16 cellular contexts compared by ENCODE assay signal in the genomic region with DNA sequence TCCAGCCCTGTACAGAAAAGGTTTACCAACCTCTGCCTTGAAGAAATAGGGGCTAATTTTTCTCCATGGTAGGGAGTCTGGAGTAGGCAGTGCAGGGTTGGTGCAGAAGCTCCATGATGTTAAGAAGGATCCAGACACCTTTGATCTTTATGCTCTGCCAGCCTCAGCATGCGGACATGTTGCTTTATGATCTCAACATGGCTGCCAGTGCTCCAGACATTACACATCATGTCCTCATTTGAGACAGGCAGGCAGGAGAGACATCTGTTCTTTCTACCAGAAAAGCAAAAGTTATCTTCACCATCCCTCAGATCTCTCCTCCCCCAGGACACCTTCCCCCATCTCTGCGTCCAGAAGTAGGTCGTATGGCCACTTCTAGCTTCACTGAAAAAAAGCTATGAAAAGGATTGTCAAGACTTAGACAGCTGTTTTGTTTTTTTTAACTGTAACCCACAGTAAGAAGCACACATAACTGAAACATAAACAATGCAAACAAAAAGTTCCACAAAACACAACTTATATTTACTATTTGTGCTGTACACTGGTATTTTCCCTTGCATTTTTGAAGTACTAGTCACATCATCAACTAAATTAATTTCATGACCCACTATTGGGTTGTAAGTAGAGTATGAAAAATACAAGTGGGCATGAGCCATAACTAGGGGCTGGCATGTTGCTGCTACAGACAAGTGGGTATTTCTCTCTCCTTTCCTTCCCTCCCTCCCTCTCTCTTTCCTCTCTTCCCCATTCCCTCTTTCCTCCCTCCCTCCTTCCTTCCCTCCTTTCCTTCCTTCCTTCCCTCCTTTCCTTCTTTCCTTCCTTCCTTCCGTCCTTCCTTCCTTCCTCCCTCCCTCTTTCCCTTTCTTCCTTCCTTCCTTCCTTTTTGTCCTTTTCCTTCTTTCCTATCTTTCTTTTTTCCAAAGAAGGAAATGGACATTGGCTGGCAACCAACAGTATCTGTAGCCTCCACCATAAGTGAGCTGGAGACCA. TPM values are rescaled to one million over a fixed set of nuclear protein-coding genes. Genes with fewer than 3 reads are reported as not detected.
DNase-seq lines count a peak whose midpoint lies in the region; ATAC-seq and TF ChIP-seq lines count a peak whose summit lies in the region.
"Had no signal": no experiment of that assay in that cellular context is flagged by ENCODE, and none has a peak within 500 bp of the region (broad histone marks: within the 10 kb centered on the region; RNA-seq: fewer than 3 reads in every experiment).

No MANE protein-coding gene starts in this region.

- no peak for DNase-seq in CD4-positive, alpha-beta T cell
- DNase-seq in glutamatergic neuron (no peak), NCI-H1048 (lab: John Stamatoyannopoulos, UW) (no peak), anterior cingulate cortex (lab: John Stamatoyannopoulos, UW) (no peak)
- peak; percentile 8 for DNase-seq in stimulated activated CD8-positive, alpha-beta memory T cell treated with anti-CD3 and anti-CD28 coated beads, Interleukin-4, amount 100 ng/mL, for 48 hours
- DNase-seq in stimulated activated CD4-positive, alpha-beta T cell treated with anti-CD3 and anti-CD28 coated beads, Interleukin-1b, Interleukin-23, amount 100 ng/mL, for 48 hours = no peak
- DNase-seq: activated CD4-positive, alpha-beta memory T cell treated with anti-CD3 and anti-CD28 coated beads for 36 hours; amygdala; DMS79; midbrain; NCI-H1694; stimulated activated naive CD8-positive, alpha-beta T cell treated with anti-CD3 and anti-CD28 coated beads, Interleukin-15, amount 100 ng/mL, for 72 hours had no signal

- no peak for TF ChIP-seq CTCF in CD4-positive, alpha-beta T cell (IDR thresholded peaks at IDR 0.05)
- no peak for TF ChIP-seq CTCF in Loucy (conservative IDR thresholded peaks at IDR 0.05; ENCODE audit: low read length)
- TF ChIP-seq CTCF in glutamatergic neuron (IDR thresholded peaks at IDR 0.05; ENCODE audit: partially characterized antibody, unreplicated experiment) = no peak

- H3K9me3 ChIP-seq in CD4-positive, alpha-beta T cell (ENCODE audit: control insufficient read depth, low read length) = no peaks in the 10 kb centered on the region
- no peaks in the 10 kb centered on the region for H3K9me3 ChIP-seq in Loucy (ENCODE audit: insufficient read depth, low read depth, low read length)
- H3K9me3 ChIP-seq: ovary had no signal

- no peak overlapping the region for H2AFZ ChIP-seq in Loucy (ENCODE audit: low read length)

- peaks cover 10% of the 10 kb centered on the region; the same call in 1 of the 2 replicates for H3K79me2 ChIP-seq in Loucy (ENCODE audit: insufficient read depth, low read length)

- POLR2A ChIA-PET in CD4-positive, alpha-beta T cell (lab: Charles Lee) = interaction anchor here (0.7 kb wide), 1 partner anchor 21 kb away, joined by 3 read pairs; no protein-coding TSS in a partner anchor

- no peaks in the 10 kb centered on the region for H3K9me2 ChIP-seq in Loucy (replicated peaks; ENCODE audit: low read depth, low read length)

- no peak overlapping the region for H3K27ac ChIP-seq in CD4-positive, alpha-beta T cell (ENCODE audit: low read depth, low read length)
- H3K27ac ChIP-seq: ovary had no signal

- H3K9me3 Mint-ChIP-seq in CD4-positive, alpha-beta T cell = no peaks in the 10 kb centered on the region
- H3K9me3 Mint-ChIP-seq in glutamatergic neuron (ENCODE audit: unreplicated experiment) = peaks cover 29% of the 10 kb centered on the region
- H3K9me3 Mint-ChIP-seq: stimulated activated naive CD8-positive, alpha-beta T cell treated with anti-CD3 and anti-CD28 coated beads, Interleukin-15, amount 100 ng/mL, for 72 hours had no signal

- peak overlapping the region; percentile 93 for H3K4me2 ChIP-seq in Loucy (ENCODE audit: low read depth, low read length, poor library complexity, severe bottlenecking)

- H3F3A ChIP-seq in Loucy (ENCODE audit: low read depth) = no peaks in the 10 kb centered on the region

- CTCF ChIA-PET in CD4-positive, alpha-beta T cell (lab: Charles Lee) = interaction anchor here (0.6 kb wide), 1 partner anchor 51 kb away, joined by 3 read pairs; no protein-coding TSS in a partner anchor

- H3K4me3 ChIP-seq in Loucy (ENCODE audit: low read length, poor library complexity, severe bottlenecking) = no peak overlapping the region
- H3K4me3 ChIP-seq: ovary, smooth muscle cell had no signal

- H3K36me3 ChIP-seq in Loucy (ENCODE audit: insufficient read depth, low read length) = no peaks in the 10 kb centered on the region
- H3K36me3 ChIP-seq: ovary had no signal

- no peak overlapping the region for H3K27ac Mint-ChIP-seq in CD4-positive, alpha-beta T cell
- H3K27ac Mint-ChIP-seq in glutamatergic neuron (ENCODE audit: unreplicated experiment) = no peak overlapping the region
- H3K27ac Mint-ChIP-seq: activated CD4-positive, alpha-beta memory T cell treated with anti-CD3 and anti-CD28 coated beads for 36 hours; stimulated activated naive CD8-positive, alpha-beta T cell treated with anti-CD3 and anti-CD28 coated beads, Interleukin-15, amount 100 ng/mL, for 72 hours had no signal

- peak overlapping the region; percentile 93 for H3K4me3 Mint-ChIP-seq in CD4-positive, alpha-beta T cell
- H3K4me3 Mint-ChIP-seq in glutamatergic neuron (ENCODE audit: unreplicated experiment) = peak overlapping the region; percentile 93
- H3K4me3 Mint-ChIP-seq: activated CD4-positive, alpha-beta memory T cell treated with anti-CD3 and anti-CD28 coated beads for 36 hours; stimulated activated naive CD8-positive, alpha-beta T cell treated with anti-CD3 and anti-CD28 coated beads, Interleukin-15, amount 100 ng/mL, for 72 hours had no signal

- peaks cover 33% of the 10 kb centered on the region for H3K4me1 ChIP-seq in Loucy (ENCODE audit: insufficient read depth, low read length, poor library complexity, severe bottlenecking)

- peaks cover 13% of the 10 kb centered on the region for H3K36me3 Mint-ChIP-seq in CD4-positive, alpha-beta T cell (ENCODE audit: low read depth)
- peaks cover 10% of the 10 kb centered on the region for H3K36me3 Mint-ChIP-seq in glutamatergic neuron (ENCODE audit: unreplicated experiment)

- no peak overlapping the region for H3K9ac ChIP-seq in Loucy (ENCODE audit: low read depth, low read length, poor library complexity, severe bottlenecking)

- no peaks in the 10 kb centered on the region for H3K27me3 Mint-ChIP-seq in CD4-positive, alpha-beta T cell
- H3K27me3 Mint-ChIP-seq in glutamatergic neuron (ENCODE audit: unreplicated experiment) = peaks cover 8% of the 10 kb centered on the region
- H3K27me3 Mint-ChIP-seq: activated CD4-positive, alpha-beta memory T cell treated with anti-CD3 and anti-CD28 coated beads for 36 hours had no signal

- intact Hi-C loops in CD4-positive, alpha-beta T cell (cut with DNase I, micrococcal nuclease) = loop anchor here in 1 of 2 experiments (5.0 to 10.0 kb wide), 3 partner anchors 80 to 1822 kb away; a partner anchor contains a TSS

- no peaks in the 10 kb centered on the region for H4K20me1 ChIP-seq in Loucy (ENCODE audit: insufficient read depth, low read length, poor library complexity, severe bottlenecking)

- H3K4me1 Mint-ChIP-seq in CD4-positive, alpha-beta T cell (ENCODE audit: low read depth) = peaks cover 30% of the 10 kb centered on the region
- H3K4me1 Mint-ChIP-seq in glutamatergic neuron (ENCODE audit: low read depth, unreplicated experiment) = peaks cover 46% of the 10 kb centered on the region

- no peak for ATAC-seq in CD4-positive, alpha-beta T cell (ENCODE audit: poor library complexity)
- ATAC-seq in HG03442 (IDR thresholded peaks at IDR 0.05; ENCODE audit: unreplicated experiment) = no peak
- ATAC-seq: stimulated activated naive CD8-positive, alpha-beta T cell treated with anti-CD3 and anti-CD28 coated beads, Interleukin-15, amount 100 ng/mL, for 72 hours had no signal

- no peaks in the 10 kb centered on the region for H3K27me3 ChIP-seq in CD4-positive, alpha-beta T cell (ENCODE audit: control insufficient read depth, insufficient read depth, low read length)
- no peaks in the 10 kb centered on the region for H3K27me3 ChIP-seq in Loucy (ENCODE audit: insufficient read depth, low read length, poor library complexity, severe bottlenecking)
- H3K27me3 ChIP-seq: ovary had no signal

RNA-seq across cellular contexts. Expression of a gene that starts 2.6 kb away (rescaled TPM):
- total RNA-seq in CD4-positive, alpha-beta T cell = 1 to 10 TPM in 1 of 2 experiments, under 1 TPM in 1; 0.88 to 1.4 TPM
- 137 TPM for total RNA-seq in glutamatergic neuron (ENCODE audit: unreplicated experiment)

RNA-seq across cellular contexts. Expression of a gene that starts 21.6 kb away (rescaled TPM):
- not detected for total RNA-seq in CD4-positive, alpha-beta T cell
- 13.6 TPM for total RNA-seq in glutamatergic neuron (ENCODE audit: unreplicated experiment)

RNA-seq across cellular contexts. Expression of a gene that starts 43.7 kb away (rescaled TPM):
- 10 to 100 TPM; 14.1 to 15.3 TPM for total RNA-seq in CD4-positive, alpha-beta T cell
- total RNA-seq in glutamatergic neuron (ENCODE audit: unreplicated experiment) = 40.2 TPM

RNA-seq across cellular contexts. Expression of a gene that starts 45.9 kb away (rescaled TPM):
- not detected for total RNA-seq in CD4-positive, alpha-beta T cell
- not detected for total RNA-seq in glutamatergic neuron (ENCODE audit: unreplicated experiment)
- total RNA-seq: activated CD4-positive, alpha-beta memory T cell treated with anti-CD3 and anti-CD28 coated beads for 36 hours; ovary; smooth muscle cell had no signal

Comparison
In these comparisons a context has a peak if more than half of its experiments do, and no peak if none do; other contexts are left out.
1. RNA of a gene that starts 2.6 kb away (total RNA-seq): 137 TPM in glutamatergic neuron (single experiment); 0.88 to 1.4 TPM in CD4-positive, alpha-beta T cell; every median in the first group is over 10 times any median in the second.
2. RNA of a gene that starts 21.6 kb away (total RNA-seq): 13.6 TPM in glutamatergic neuron (single experiment); not detected in CD4-positive, alpha-beta T cell; every median in the first group is over 10 times any median in the second.